Comparison of ENCODE assay signal across 20 cellular contexts in the genomic region with DNA sequence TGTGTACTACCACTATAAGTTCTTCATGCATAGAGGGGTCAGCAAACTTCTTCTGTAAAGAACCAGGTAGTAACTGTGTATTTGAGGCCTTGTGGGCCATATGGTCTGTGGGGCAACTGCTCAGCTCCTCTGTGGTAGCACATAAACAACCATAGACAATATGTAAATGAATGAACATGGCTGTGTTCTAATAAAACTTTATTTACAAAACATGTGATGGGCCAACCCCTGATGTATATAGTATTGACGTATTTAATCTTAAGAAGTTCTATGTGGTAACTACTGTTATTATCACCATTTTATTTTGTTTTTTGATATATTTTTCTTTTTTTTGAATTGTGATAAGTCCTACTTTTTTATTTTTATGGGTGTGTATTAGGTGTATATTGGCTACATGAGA.
"Had no signal": no experiment of that assay in that cellular context is flagged by ENCODE, and none has a peak within 500 bp of the region (broad histone marks: within the 10 kb centered on the region; RNA-seq: fewer than 3 reads in every experiment).

No MANE protein-coding gene starts in this region.

- ATAC-seq: activated CD4-positive, alpha-beta T cell treated with anti-CD3 and anti-CD28 coated beads for 36 hours; activated CD8-positive, alpha-beta T cell treated with anti-CD3 and anti-CD28 coated beads, Interleukin-2, amount 10 ng/mL, durations not matched to agents 7 days and 5 days; activated T-cell treated with anti-CD3 and anti-CD28 coated beads, Interleukin-2, amount 50 U/mL, for 4 hours had no signal

- H3K4me3 Mint-ChIP-seq: activated CD4-positive, alpha-beta T cell treated with anti-CD3 and anti-CD28 coated beads for 36 hours; activated CD8-positive, alpha-beta T cell treated with anti-CD3 and anti-CD28 coated beads, Interleukin-2, amount 10 ng/mL, durations not matched to agents 7 days and 5 days; activated naive CD4-positive, alpha-beta T cell treated with anti-CD3 and anti-CD28 coated beads, Interleukin-2, amount 10 ng/mL, durations not matched to agents 7 days and 5 days; activated T-cell treated with anti-CD3 and anti-CD28 coated beads, Interleukin-2, amount 50 U/mL, for 4 hours; brain; T-helper 1 cell treated with Interleukin-12 subunit alpha and Interleukin-12 subunit beta and Interleukin-4 antibody, amounts not matched to agents 30 μg/mL and 1 μg/mL, for 36 hours had no signal

- DNase-seq: activated CD4-positive, alpha-beta T cell treated with anti-CD3 and anti-CD28 coated beads for 36 hours; activated CD8-positive, alpha-beta memory T cell treated with anti-CD3 and anti-CD28 coated beads, Interleukin-2, amount 50 U/mL, for 48 hours; activated CD8-positive, alpha-beta T cell treated with anti-CD3 and anti-CD28 coated beads, Interleukin-2, amount 10 ng/mL, durations not matched to agents 7 days and 5 days; activated gamma-delta T cell; activated naive CD4-positive, alpha-beta T cell treated with anti-CD3 and anti-CD28 coated beads, Interleukin-2, amount 10 ng/mL, durations not matched to agents 7 days and 5 days; activated T-cell treated with anti-CD3 and anti-CD28 coated beads, Interleukin-2, amount 50 U/mL, for 4 hours; amniotic stem cell; cerebellar nuclear complex; IMR-90; NCI-H1092; NCI-H1417; NCI-H1694 treated with DMSO at 0.1 percent for 48 hours; NCI-H2029 treated with DMSO at 0.1 percent for 48 hours; NCI-H345; NCI-H510A; NCI-H526 treated with DMSO at 0.1 percent for 48 hours; Right ventricle myocardium superior; T-helper 9 cell had no signal

- H3K27ac Mint-ChIP-seq: activated CD4-positive, alpha-beta T cell treated with anti-CD3 and anti-CD28 coated beads for 36 hours; brain; T-helper 1 cell treated with Interleukin-12 subunit alpha and Interleukin-12 subunit beta and Interleukin-4 antibody, amounts not matched to agents 30 μg/mL and 1 μg/mL, for 36 hours had no signal

- H3K9me3 Mint-ChIP-seq: activated naive CD4-positive, alpha-beta T cell treated with anti-CD3 and anti-CD28 coated beads, Interleukin-2, amount 10 ng/mL, durations not matched to agents 7 days and 5 days; activated T-cell treated with anti-CD3 and anti-CD28 coated beads, Interleukin-2, amount 50 U/mL, for 4 hours; brain; T-helper 1 cell treated with Interleukin-12 subunit alpha and Interleukin-12 subunit beta and Interleukin-4 antibody, amounts not matched to agents 30 μg/mL and 1 μg/mL, for 36 hours had no signal

- H3K27me3 Mint-ChIP-seq: activated CD4-positive, alpha-beta T cell treated with anti-CD3 and anti-CD28 coated beads for 36 hours; activated naive CD4-positive, alpha-beta T cell treated with anti-CD3 and anti-CD28 coated beads, Interleukin-2, amount 10 ng/mL, durations not matched to agents 7 days and 5 days; brain had no signal

- H3K36me3 Mint-ChIP-seq: brain had no signal
